ENCODE assay signal across 25 cellular contexts in the genomic region with DNA sequence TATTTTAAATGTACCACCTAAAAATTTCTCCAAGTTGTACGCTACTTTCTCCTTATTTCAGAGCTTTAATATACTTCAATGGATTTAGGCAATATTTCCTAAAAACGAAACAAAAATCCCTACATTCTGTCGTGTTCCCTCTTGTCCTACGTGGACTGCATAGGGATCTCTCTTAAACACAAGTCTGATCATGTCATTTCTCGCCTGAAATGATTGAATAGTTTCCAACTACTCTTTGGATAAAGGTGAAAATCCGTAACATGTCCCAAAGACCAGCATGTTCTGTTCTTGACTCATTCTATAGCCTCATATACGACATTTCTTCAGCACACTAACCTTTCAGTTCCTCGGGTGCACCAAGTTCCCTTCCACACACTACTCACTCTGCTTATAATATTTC.
"Had no signal": no experiment of that assay in that cellular context is flagged by ENCODE, and none has a peak within 500 bp of the region (broad histone marks: within the 10 kb centered on the region; RNA-seq: fewer than 3 reads in every experiment).

No MANE protein-coding gene starts in this region.

- ATAC-seq: gastrocnemius medialis; mucosa of descending colon; natural killer cell treated with Interleukin-12 subunit alpha and Interleukin-12 subunit beta and Interleukin-15 and Interleukin-18, amount 100 ng/mL, for 72 hours; stimulated activated effector memory CD8-positive, alpha-beta T cell treated with anti-CD3 and anti-CD28 coated beads, Interleukin-12 subunit alpha, Interleukin-12 subunit beta, amount 100 ng/mL, for 72 hours had no signal

- H3K9me3 ChIP-seq: gastrocnemius medialis, mucosa of descending colon, neutrophil, ovary, sigmoid colon, uterus had no signal

- H3K4me3 ChIP-seq: gastrocnemius medialis, left ventricle myocardium inferior, lung, mucosa of descending colon, ovary, sigmoid colon, uterus had no signal

- H3K27me3 ChIP-seq: brain microvascular endothelial cell, gastrocnemius medialis, neutrophil, ovary, sigmoid colon, uterus had no signal

- H3K27ac ChIP-seq: brain microvascular endothelial cell, gastrocnemius medialis, left ventricle myocardium inferior, neutrophil, ovary, sigmoid colon, uterus had no signal

- DNase-seq: activated CD4-positive, alpha-beta memory T cell treated with anti-CD3 and anti-CD28 coated beads for 36 hours; activated CD4-positive, alpha-beta T cell treated with anti-CD3 and anti-CD28 coated beads, Interleukin-2, amount 10 ng/mL, durations not matched to agents 24 days and 14 days; activated CD4-positive, CD25-positive, alpha-beta regulatory T cell treated with anti-CD3 and anti-CD28 coated beads, Interleukin-2, amount 50 U/mL, for 72 hours; activated CD8-positive, alpha-beta memory T cell treated with anti-CD3 and anti-CD28 coated beads, Interleukin-2, amount 50 U/mL, for 48 hours; activated gamma-delta T cell; activated naive CD4-positive, alpha-beta T cell treated with anti-CD3 and anti-CD28 coated beads, Interleukin-2, amount 10 ng/mL, durations not matched to agents 7 days and 5 days; activated naive CD8-positive, alpha-beta T cell treated with anti-CD3 and anti-CD28 coated beads, Interleukin-2, amount 10 ng/mL, durations not matched to agents 7 days and 5 days; activated T-cell treated with anti-CD3 and anti-CD28 coated beads, Interleukin-2, amount 50 U/mL, for 24 hours; brain microvascular endothelial cell; central memory CD4-positive, alpha-beta T cell; effector CD4-positive, alpha-beta T cell; gastrocnemius medialis; glutamatergic neuron; left ventricle myocardium inferior; mucosa of descending colon; ovary; sigmoid colon; small intestine; stimulated activated CD4-positive, alpha-beta T cell treated with anti-CD3 and anti-CD28 coated beads, Interleukin-4, amount 100 ng/mL, for 24 hours; T1000; uterus had no signal

- H3K4me1 ChIP-seq: gastrocnemius medialis, left ventricle myocardium inferior, uterus had no signal

- H3K36me3 ChIP-seq: brain microvascular endothelial cell, gastrocnemius medialis, left ventricle myocardium inferior, neutrophil, ovary, sigmoid colon, uterus had no signal
